In the genomic region with DNA sequence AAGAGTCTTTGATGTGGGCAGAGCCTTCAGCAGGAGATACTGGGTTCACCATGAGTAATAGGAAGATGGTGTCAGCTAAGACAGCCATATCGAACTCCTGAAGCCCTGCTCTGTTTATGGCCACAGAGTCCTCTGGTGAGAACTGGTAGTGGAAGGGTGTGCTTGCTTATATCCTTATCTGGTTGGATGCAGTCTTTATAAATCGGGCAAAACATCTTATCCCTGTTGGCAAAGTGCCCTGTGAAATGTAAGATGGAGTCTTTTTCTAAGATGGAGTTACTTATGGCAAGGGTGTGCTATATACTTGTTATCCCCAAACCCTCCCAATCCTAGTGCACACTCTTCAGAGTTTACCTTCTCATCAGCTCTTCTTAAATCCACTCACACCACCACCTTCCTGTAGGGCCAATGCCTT, we compare ENCODE assay signal across 14 cellular contexts.
DNase-seq lines count a peak whose midpoint lies in the region; TF ChIP-seq lines count a peak whose summit lies in the region.
"Had no signal": no experiment of that assay in that cellular context is flagged by ENCODE, and none has a peak within 500 bp of the region (broad histone marks: within the 10 kb centered on the region; RNA-seq: fewer than 3 reads in every experiment).

No MANE protein-coding gene starts in this region.

- H3K18ac ChIP-seq in neuronal stem cell (ENCODE audit: low read length), result peak overlapping the region; percentile 25

- H4K91ac ChIP-seq in neuronal stem cell (ENCODE audit: low read depth, low read length, poor library complexity), result no peak overlapping the region

- no peak for TF ChIP-seq EP300 in ovary (IDR thresholded peaks at IDR 0.05)

- no peak overlapping the region for H3K27ac ChIP-seq in brain microvascular endothelial cell
- no peak overlapping the region for H3K27ac ChIP-seq in neuronal stem cell (replicated peaks; ENCODE audit: low read length)
- no peak overlapping the region for H3K27ac ChIP-seq in ovary

- peak; percentile 38 for DNase-seq in EH (ENCODE audit: low read depth)
- peak; percentile 70 for DNase-seq in OCI-M1 (lab: John Stamatoyannopoulos, UW)
- peak; percentile 3 for DNase-seq in brain microvascular endothelial cell
- no peak for DNase-seq in neuronal stem cell (ENCODE audit: low spot score)
- no peak for DNase-seq in stimulated activated CD4-positive, alpha-beta T cell treated with anti-CD3 and anti-CD28 coated beads, Interleukin-2, amount 100 ng/mL, for 24 hours
- DNase-seq in HuH-7.5 (ENCODE audit: low spot score), result no peak
- DNase-seq in ovary, result no peak
- DNase-seq in cerebellum (ENCODE audit: low spot score), result no peak
- DNase-seq: ACHN; C1 segment of cervical spinal cord; Calu3; CD4-positive, alpha-beta T cell; DMS 273 treated with DMSO at 0.1 percent for 48 hours had no signal

- no peaks in the 10 kb centered on the region for H3K9me3 ChIP-seq in neuronal stem cell (replicated peaks in 1 of 2; ENCODE audit: control insufficient read depth in 2 of 2, insufficient read depth in 1 of 2, low read depth in 1 of 2, low read length in 2 of 2)
- H3K9me3 ChIP-seq in ovary, result no peaks in the 10 kb centered on the region
- H3K9me3 ChIP-seq: HAP-1 had no signal

- H3K4me2 ChIP-seq in neuronal stem cell (ENCODE audit: insufficient read depth, low read length, poor library complexity, severe bottlenecking), result no peak overlapping the region

- H4K8ac ChIP-seq in neuronal stem cell (ENCODE audit: low read depth, low read length), result no peak overlapping the region

- H2BK12ac ChIP-seq in neuronal stem cell (ENCODE audit: low read length), result no peak overlapping the region

- no peak overlapping the region for H3K23ac ChIP-seq in neuronal stem cell (ENCODE audit: low read depth, low read length, poor library complexity)

- H2AFZ ChIP-seq in neuronal stem cell (ENCODE audit: low read length), result no peak overlapping the region

- no peak for TF ChIP-seq CTCF in brain microvascular endothelial cell (IDR thresholded peaks at IDR 0.05; ENCODE audit: low read depth, low read length, missing control alignments)
- TF ChIP-seq CTCF in ovary (IDR thresholded peaks at IDR 0.05), result no peak

- TF ChIP-seq POLR2A in ovary (IDR thresholded peaks at IDR 0.05), result no peak

- H3K14ac ChIP-seq in neuronal stem cell (ENCODE audit: low read length), result no peak overlapping the region

- H2BK5ac ChIP-seq in neuronal stem cell (ENCODE audit: low read length), result no peak overlapping the region

- H3K4me1 ChIP-seq in neuronal stem cell (ENCODE audit: control insufficient read depth in 2 of 2, insufficient read depth in 1 of 2, low read depth in 1 of 2, low read length in 2 of 2) (peaks cover 0 to 5% of the 10 kb centered on the region in 2 donors), ovary (ENCODE audit: insufficient read depth) (peaks cover 3% of the 10 kb centered on the region)
- H3K4me1 ChIP-seq: HAP-1 had no signal

- H3K36me3 ChIP-seq in brain microvascular endothelial cell (replicated peaks) (no peaks in the 10 kb centered on the region), neuronal stem cell (replicated peaks in 1 of 2; ENCODE audit: control insufficient read depth in 2 of 2, insufficient read depth in 2 of 2, low read length in 2 of 2) (no peaks in the 10 kb centered on the region), ovary (no peaks in the 10 kb centered on the region)
- H3K36me3 ChIP-seq: HAP-1 had no signal

- H3K4ac ChIP-seq in neuronal stem cell (ENCODE audit: low read length), result no peak overlapping the region

- intact Hi-C loops in ovary (cut with DNase I), result no loop called here

- in situ Hi-C loops in brain microvascular endothelial cell (cut with HindIII; ENCODE audit: low pct_ligation_motif_present, low sequenced_read_pairs), result no loop called here

- no peak overlapping the region for H2BK15ac ChIP-seq in neuronal stem cell (ENCODE audit: low read length)

- H3K79me1 ChIP-seq in neuronal stem cell (ENCODE audit: low read depth, low read length), result no peaks in the 10 kb centered on the region

- no peaks in the 10 kb centered on the region for H3K27me3 ChIP-seq in brain microvascular endothelial cell (replicated peaks)
- H3K27me3 ChIP-seq in neuronal stem cell (ENCODE audit: control insufficient read depth in 3 of 3, insufficient read depth in 3 of 3, low read depth in 1 of 3, low read length in 3 of 3), result no peaks in the 10 kb centered on the region
- no peaks in the 10 kb centered on the region for H3K27me3 ChIP-seq in ovary

- no CpG with 5 or more reads among the region's 2 CpGs for WGBS in neuronal stem cell (ENCODE audit: extremely low coverage in 2 of 2, insufficient read length in 2 of 2, insufficient replicate concordance in 1 of 2), 2 donors
- 59 to 65% (median 64%) methylated on average over 2 of the region's 2 CpGs for WGBS in ovary, 3 donors

- H3K4me3 ChIP-seq in brain microvascular endothelial cell (ENCODE audit: low read depth, low read length), result no peak overlapping the region
- no peak overlapping the region for H3K4me3 ChIP-seq in neuronal stem cell (ENCODE audit: low read length in 2 of 2)
- H3K4me3 ChIP-seq in ovary, result no peak overlapping the region
- H3K4me3 ChIP-seq: HAP-1 had no signal

- H2AK5ac ChIP-seq in neuronal stem cell (ENCODE audit: low read depth, low read length), result no peak overlapping the region

- no peak overlapping the region for H2BK120ac ChIP-seq in neuronal stem cell (ENCODE audit: low read depth, low read length)

- H3K9ac ChIP-seq in neuronal stem cell (ENCODE audit: low read depth, low read length, poor library complexity), result no peak overlapping the region

Comparison
In these comparisons a context has a peak if more than half of its experiments do, and no peak if none do; other contexts are left out.
1. DNase-seq: peak in EH (single experiment), OCI-M1 (single experiment) and brain microvascular endothelial cell (single experiment); none in neuronal stem cell (single experiment), stimulated activated CD4-positive, alpha-beta T cell treated with anti-CD3 and anti-CD28 coated beads, Interleukin-2, amount 100 ng/mL, for 24 hours (0 of 2), HuH-7.5 (single experiment), ovary (0 of 5) and cerebellum (single experiment).